Comparison of ENCODE assay signal across 8 cellular contexts in the genomic region with DNA sequence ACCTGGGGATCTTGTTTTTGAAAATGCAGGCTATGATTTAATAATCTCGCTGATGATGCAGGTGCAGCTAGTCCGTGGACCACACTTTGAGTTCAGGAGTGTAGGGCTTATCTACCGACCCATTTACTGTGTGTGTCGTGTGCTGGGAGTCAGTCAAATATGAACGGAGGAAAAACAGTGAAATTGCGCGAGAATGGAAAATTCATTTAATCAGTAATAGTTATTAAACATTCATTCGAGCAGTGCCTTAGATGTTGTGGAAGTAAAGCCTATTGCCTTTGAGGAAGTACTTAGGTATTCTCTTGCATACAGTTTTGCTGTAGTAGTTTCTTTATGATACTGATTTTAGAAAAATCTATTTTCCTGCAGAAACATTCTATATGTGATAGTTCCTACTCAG. TPM values are rescaled to one million over a fixed set of nuclear protein-coding genes. Genes with fewer than 3 reads are reported as not detected.
A peak's percentile ranks its signal among the peaks of the same experiment; 100 is the strongest.
DNase-seq lines count a peak whose midpoint lies in the region; ATAC-seq, FAIRE-seq and TF ChIP-seq lines count a peak whose summit lies in the region.

No MANE protein-coding gene starts in this region.

- H3K4ac ChIP-seq in mesendoderm (ENCODE audit: low read depth, low read length) = no peak overlapping the region

- H4K5ac ChIP-seq in mesendoderm (ENCODE audit: low read length) = no peak overlapping the region

- H2AK5ac ChIP-seq in mesendoderm (ENCODE audit: low read length) = no peak overlapping the region

- TF ChIP-seq RAD21 in GM12878 (IDR thresholded peaks at IDR 0.05; ENCODE audit: insufficient read depth, low read depth, low read length) = no peak

- CTCF ChIA-PET in HEK293 (lab: Yijun Ruan, JAX) = no interaction called here
- CTCF ChIA-PET in GM12878 (lab: Yijun Ruan, JAX) = no interaction called here

- H3K4me2 ChIP-seq in GM12878 (ENCODE audit: control insufficient read depth, insufficient read depth) (peak overlapping the region; percentile 73), mesendoderm (ENCODE audit: low read length) (peak overlapping the region; percentile 96)

- BruUV-seq in GM12878 (replicated peaks; lab: Mats Ljungman, UMichigan) = no TSS peak

- H4K20me1 ChIP-seq in GM12878 (ENCODE audit: control insufficient read depth, insufficient read depth) = no peaks in the 10 kb centered on the region

- H3K36me3 ChIP-seq in HEK293 (ENCODE audit: control insufficient read depth in 2 of 2, insufficient read depth in 1 of 2, low read length in 2 of 2) (peaks cover 0 to 4% of the 10 kb centered on the region in 2 experiments; a peak in 1 of 3 replicates), GM12878 (ENCODE audit: control insufficient read depth in 2 of 2, insufficient read depth in 2 of 2, low read length in 1 of 2) (no peaks in the 10 kb centered on the region), mesendoderm (ENCODE audit: control insufficient read depth, insufficient read depth, low read length) (no peaks in the 10 kb centered on the region)

- H3K27me3 ChIP-seq in GM12878 (replicated peaks in 1 of 2; ENCODE audit: control insufficient read depth in 2 of 2, insufficient read depth in 2 of 2, low read length in 1 of 2) = no peaks in the 10 kb centered on the region
- H3K27me3 ChIP-seq in mesendoderm (ENCODE audit: insufficient read depth, low read length, poor library complexity) = no peaks in the 10 kb centered on the region

- peak overlapping the region; percentile 81 for H3K23ac ChIP-seq in mesendoderm (ENCODE audit: low read length)

- SMC1A ChIA-PET in GM12878 (lab: Charles Lee; ENCODE audit: uncharacterized antibody, unreplicated experiment) = interaction anchor here (0.9 to 1.8 kb wide), 2 partner anchors 67 to 275 kb away, joined by 4 read pairs; no protein-coding TSS in a partner anchor

- POLR2A ChIA-PET in HEK293 (lab: Yijun Ruan, JAX) = no interaction called here
- POLR2A ChIA-PET in GM12878 (lab: Charles Lee) = interaction anchor here (0.5 to 1.1 kb wide), 3 partner anchors 48 to 438 kb away, joined by 3 to 4 read pairs (median 4); partner anchors contain the start of gene NAA15

- H3K4me3 ChIP-seq in HEK293 (ENCODE audit: low read depth, low read length) = peak overlapping the region; percentile 87
- peak overlapping the region; percentile 82 for H3K4me3 ChIP-seq in GM12878
- peak overlapping the region; percentile 91 for H3K4me3 ChIP-seq in mesendoderm (ENCODE audit: low read length)

- no peak overlapping the region for H2BK15ac ChIP-seq in mesendoderm (replicated peaks; ENCODE audit: low read depth)

- no peak for ATAC-seq in GM12878
- ATAC-seq in GM21381 (IDR thresholded peaks at IDR 0.05; ENCODE audit: unreplicated experiment) = no peak
- no peak for ATAC-seq in HG03025 (IDR thresholded peaks at IDR 0.05; ENCODE audit: low FRiP score, unreplicated experiment)

- H3K9ac ChIP-seq in GM12878 (ENCODE audit: control insufficient read depth, insufficient read depth, low read length) (peak overlapping the region; percentile 74), mesendoderm (ENCODE audit: low read length) (peak overlapping the region; percentile 92)

- H3K18ac ChIP-seq in mesendoderm (ENCODE audit: low read length) = no peak overlapping the region

- peak overlapping the region; percentile 94 for H3K56ac ChIP-seq in mesendoderm (ENCODE audit: low read length)

- in situ Hi-C loops in GM12878 (cut with MboI) = no loop called here

- intact Hi-C loops in GM12878 (cut with micrococcal nuclease; ENCODE audit: unreplicated experiment) = loop anchor here (5.0 to 10.0 kb wide), 3 partner anchors 150 to 437 kb away; partner anchors contain the start of genes NAA15, NDUFC1 and NOCT

- under 1% methylated on average over 8 of the region's 8 CpGs for WGBS in GM12878 (ENCODE audit: insufficient coverage, insufficient replicate concordance, low lambda C conversion rate, missing lambda C conversion rate)
- no CpG with 5 or more reads among the region's 8 CpGs for WGBS in mesendoderm (ENCODE audit: extremely low coverage, insufficient coverage, low lambda C conversion rate)

- no peak for TF ChIP-seq CTCF in 22Rv1 (IDR thresholded peaks at IDR 0.05)
- TF ChIP-seq CTCF in HEK293 (tag by site-specific recombination; IDR thresholded peaks at IDR 0.05) = no peak
- no peak for TF ChIP-seq CTCF in GM12878 (IDR thresholded peaks at IDR 0.05 in 2 of 3, conservative IDR thresholded peaks at IDR 0.05 in 1 of 3; ENCODE audit: control insufficient read depth in 2 of 3, extremely low read depth in 1 of 3, insufficient read depth in 1 of 3, low read depth in 3 of 3, low read length in 3 of 3)

- H3K79me2 ChIP-seq in GM12878 (ENCODE audit: control insufficient read depth, insufficient read depth, low read length) (peaks cover 53% of the 10 kb centered on the region), mesendoderm (ENCODE audit: control insufficient read depth, insufficient read depth, low read length) (peaks cover 28% of the 10 kb centered on the region)

- H3K79me1 ChIP-seq in mesendoderm (ENCODE audit: low read length) = peaks cover 9% of the 10 kb centered on the region

- H3K4me1 ChIP-seq in HEK293 (ENCODE audit: control insufficient read depth, insufficient read depth, low read length) (0 out of 2 replicates have a peak, but pooled peaks cover 3% of the 10 kb centered on the region), GM12878 (ENCODE audit: control insufficient read depth, insufficient read depth, low read length) (peaks cover 12% of the 10 kb centered on the region), mesendoderm (ENCODE audit: control insufficient read depth, low read depth, low read length) (peaks cover 4% of the 10 kb centered on the region)

- RAD21 ChIA-PET in GM12878 (lab: Charles Lee; ENCODE audit: unreplicated experiment) = no interaction called here

- no peak for FAIRE-seq in GM12878 (lab: Jason Lieb, UNC)

- no peak for TF ChIP-seq EP300 in GM12878 (IDR thresholded peaks at IDR 0.05; ENCODE audit: borderline replicate concordance in 1 of 2, control insufficient read depth in 1 of 2, low read depth in 2 of 2, low read length in 2 of 2)

- H2BK120ac ChIP-seq in mesendoderm (ENCODE audit: low read depth, low read length) = no peak overlapping the region

- DNase-seq in GM12878 (ENCODE audit: low read depth, low spot score) = no peak
- DNase-seq in mesendoderm = no peak
- DNase-seq in iPS-NIHi7 (ENCODE audit: extremely low spot score) = no peak
- no peak for DNase-seq in HuH-7.5 (ENCODE audit: low spot score)

- peak overlapping the region; percentile 100 for H3K27ac ChIP-seq in 22Rv1
- peak overlapping the region; percentile 84; the same call in 1 of the 2 replicates for H3K27ac ChIP-seq in HEK293 (ENCODE audit: extremely low read depth, low read depth, low read length)
- peak overlapping the region; percentile 78; the same call in 1 of the 2 replicates for H3K27ac ChIP-seq in GM12878 (ENCODE audit: control insufficient read depth, insufficient read depth)
- H3K27ac ChIP-seq in mesendoderm (ENCODE audit: low read depth, low read length) = no peak overlapping the region

- H4K8ac ChIP-seq in mesendoderm (ENCODE audit: low read depth, low read length) = no peak overlapping the region

- no peak overlapping the region for H2BK5ac ChIP-seq in mesendoderm (ENCODE audit: low read length)

- peak overlapping the region; percentile 88 for H2AFZ ChIP-seq in GM12878 (ENCODE audit: control insufficient read depth, low read depth, low read length)

- H3K9me3 ChIP-seq in HEK293 (ENCODE audit: control insufficient read depth, insufficient read depth, low read depth, low read length) (no peaks in the 10 kb centered on the region), GM12878 (replicated peaks; ENCODE audit: control insufficient read depth, insufficient read depth, low read length) (no peaks in the 10 kb centered on the region)

- TF ChIP-seq POLR2A in GM12878 (IDR thresholded peaks at IDR 0.05; ENCODE audit: low read depth, low read length) = no peak

TF ChIP-seq in HEK293, 187 proteins besides CTCF, POLR2A, EP300 and RAD21:
- no peak for TF ChIP-seq BCL11A (tag by site-specific recombination; IDR thresholded peaks at IDR 0.05; ENCODE audit: low read depth)
- no peak for TF ChIP-seq ZNF701 (tag by site-specific recombination; IDR thresholded peaks at IDR 0.05)

TF ChIP-seq in GM12878, 131 proteins besides CTCF, POLR2A, EP300 and RAD21 (continues in another document):
- no peak for TF ChIP-seq MYC (IDR thresholded peaks at IDR 0.05; ENCODE audit: insufficient read depth, insufficient read length, insufficient replicate concordance, low read length, severe bottlenecking)
- TF ChIP-seq POU2F2 (IDR thresholded peaks at IDR 0.05; ENCODE audit: borderline replicate concordance, low read depth, low read length) = no peak

RNA-seq across cellular contexts. Expression of gene RAB33B, which starts 0.7 kb away (rescaled TPM):
- total RNA-seq in GM12878 (2013; cell fraction: nucleolus; rRNA removed) = 10.5 and 11.6 TPM in 2 replicates
- 7.8 and 9.0 TPM in 2 replicates for total RNA-seq in GM12878 (2014; rRNA removed)
- 7.5 and 7.8 TPM in 2 replicates for total RNA-seq in GM12878 (2014; rRNA removed; fragmentation: Illumina TruSeq; extraction: Trizol)
- 6.0 and 6.1 TPM in 2 replicates for total RNA-seq in GM12878 (2021)
- 2.8 TPM for polyA plus RNA-seq in GM12878 (2011; ENCODE audit: low read depth)
- 8.5 and 12.6 TPM in 2 replicates for polyA plus RNA-seq in GM12878 (2011; rRNA removed)
- polyA plus RNA-seq in GM12878 (2011; cell fraction: cytosol; rRNA removed) = 4.9 and 5.7 TPM in 2 replicates
- polyA plus RNA-seq in GM12878 (2011; cell fraction: nucleus; rRNA removed) = 3.1 and 3.9 TPM in 2 replicates
- 4.5 and 5.2 TPM in 2 replicates for polyA plus RNA-seq in GM12878 (2012)
- polyA plus RNA-seq in GM12878 (2014; fragmentation: Illumina TruSeq; extraction: Trizol) = 5.9 and 6.2 TPM in 2 replicates
- polyA plus RNA-seq in GM12878 (2014; fragmentation: Nextera tagmentation; extraction: Ambion mirVana) = 10 to 100 TPM in 1 of 2 experiments, 1 to 10 TPM in 1; 3.2 to 10.7 TPM
- 4.3 and 5.0 TPM in 2 replicates for polyA plus RNA-seq in GM12878 (2014; rRNA removed)
- 1 to 10 TPM; 7.2 to 7.9 TPM for polyA plus RNA-seq in GM12878 (2016; fragmentation: Nextera tagmentation; extraction: Ambion mirVana)
- 10.2 and 11.6 TPM in 2 replicates for polyA minus RNA-seq in GM12878 (2011; rRNA and poly(A)+ RNA removed)
- 4.9 and 5.7 TPM in 2 replicates for polyA minus RNA-seq in GM12878 (2011; cell fraction: cytosol; rRNA and poly(A)+ RNA removed)
- 3.5 and 5.6 TPM in 2 replicates for polyA minus RNA-seq in GM12878 (2011; cell fraction: nucleus; rRNA and poly(A)+ RNA removed)
- polyA plus RNA-seq in mesendoderm (2013, experiment 1 of 2) = 4.7 TPM
- polyA plus RNA-seq in mesendoderm (2013, experiment 2 of 2) = 5.4 TPM
